In the genomic region with DNA sequence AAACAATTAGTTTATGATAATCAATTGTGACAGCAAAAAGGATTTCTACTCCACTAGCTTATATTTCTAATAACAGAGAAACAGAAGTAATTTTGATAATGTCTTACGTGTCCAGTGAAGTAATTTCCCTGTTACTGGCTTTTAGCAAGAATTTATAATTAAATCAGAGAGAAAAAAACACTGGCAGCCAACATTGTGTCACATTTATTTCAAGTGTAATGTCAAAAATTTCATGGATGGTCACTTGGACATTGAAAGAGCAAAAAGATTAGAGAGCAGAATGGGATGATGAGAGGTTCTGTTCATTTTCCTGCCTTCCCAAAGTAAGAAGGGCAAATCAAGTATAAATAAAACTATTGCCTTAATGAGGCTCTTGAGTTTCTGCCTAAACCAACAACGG, we compare ENCODE assay signal across 10 cellular contexts.
"Had no signal": no experiment of that assay in that cellular context is flagged by ENCODE, and none has a peak within 500 bp of the region (broad histone marks: within the 10 kb centered on the region; RNA-seq: fewer than 3 reads in every experiment).

No MANE protein-coding gene starts in this region.

- ATAC-seq: HCT116, HepG2 had no signal

- H3K9me3 ChIP-seq: HAP-1 had no signal

- H3K9ac ChIP-seq: KMS-11 had no signal

- H3K4me3 Mint-ChIP-seq: HFFc6, IgD-negative memory B cell had no signal

- H3K27me3 Mint-ChIP-seq: IgD-negative memory B cell had no signal

- DNase-seq: GOT3, H7, HFFc6, KBM-7 had no signal

- H3K27ac Mint-ChIP-seq: HFFc6, IgD-negative memory B cell had no signal

- H3K4me2 ChIP-seq: KMS-11 had no signal

- H3K36me3 Mint-ChIP-seq: IgD-negative memory B cell had no signal

- H3K36me3 ChIP-seq: HAP-1 had no signal

- H3K27ac ChIP-seq: HL-60, KMS-11 had no signal

- H3K4me1 Mint-ChIP-seq: IgD-negative memory B cell had no signal
